Comparison of ENCODE assay signal across 8 cellular contexts in the genomic region with DNA sequence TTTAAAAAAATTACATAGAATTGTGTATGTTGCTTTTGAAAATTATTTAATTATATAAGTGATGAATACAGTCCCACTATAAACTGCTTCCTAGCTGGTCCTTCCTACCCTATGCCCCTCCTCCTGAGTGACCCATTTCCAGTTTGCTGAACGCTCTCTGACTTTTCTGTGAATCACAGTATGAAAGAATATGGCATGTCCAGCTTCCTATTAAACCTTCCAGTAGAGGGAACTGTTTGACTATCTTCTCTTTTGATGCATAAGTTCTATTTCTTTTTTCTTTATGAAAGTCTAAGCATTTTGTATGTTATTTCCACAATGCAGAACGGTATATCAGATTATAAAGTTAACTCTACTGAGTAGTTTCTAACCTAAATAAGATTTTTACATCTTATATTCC. TPM values are rescaled to one million over a fixed set of nuclear protein-coding genes. Genes with fewer than 3 reads are reported as not detected.
DNase-seq lines count a peak whose midpoint lies in the region; TF ChIP-seq lines count a peak whose summit lies in the region.

No MANE protein-coding gene starts in this region.

- no peak for TF ChIP-seq POLR2A in prostate gland (IDR thresholded peaks at IDR 0.05)

- H3K4me3 ChIP-seq in fibroblast of pulmonary artery (replicated peaks; ENCODE audit: low read depth, low read length) (no peak overlapping the region), prostate gland (no peak overlapping the region), MG63 (no peak overlapping the region)

- H3K27me3 ChIP-seq in prostate gland (replicated peaks; ENCODE audit: insufficient read depth) (no peaks in the 10 kb centered on the region), MG63 (no peaks in the 10 kb centered on the region)

- H3K9me3 ChIP-seq in prostate gland (no peaks in the 10 kb centered on the region), MG63 (no peaks in the 10 kb centered on the region)

- peak; percentile 69 for TF ChIP-seq CTCF in fibroblast of pulmonary artery (IDR thresholded peaks at IDR 0.05; ENCODE audit: low read length, missing control alignments)
- TF ChIP-seq CTCF in prostate gland (IDR thresholded peaks at IDR 0.05), result peak in 3 of 4 experiments; percentile 41 to 66 (median 55)

- DNase-seq in EH (ENCODE audit: low read depth) (peak; percentile 76), Kasumi-1 (lab: John Stamatoyannopoulos, UW) (peak; percentile 65 to 86), SKM-1 treated with dmso at 0.1 percent for 144 hours (lab: John Stamatoyannopoulos, UW; ENCODE audit: unreplicated experiment) (peak; percentile 37), fibroblast of pulmonary artery (ENCODE audit: low read depth) (peak; percentile 85), prostate gland (ENCODE audit: low spot score) (no peak), T1000 (lab: John Stamatoyannopoulos, UW) (no peak), MG63 (no peak), COLO668 (lab: John Stamatoyannopoulos, UW; ENCODE audit: unreplicated experiment) (no peak)

- intact Hi-C loops in prostate gland (cut with DNase I), result loop anchor here (10.0 kb wide), 1 partner anchor 151 kb away; no protein-coding TSS in a partner anchor

- H3K27ac ChIP-seq in prostate gland, result no peak overlapping the region

- WGBS in prostate gland, result 7% methylated on average over 2 of the region's 2 CpGs

- H3K36me3 ChIP-seq in prostate gland, result no peaks in the 10 kb centered on the region
- H3K36me3 ChIP-seq in MG63, result no peaks in the 10 kb centered on the region

- H3K4me1 ChIP-seq in prostate gland (replicated peaks), result no peaks in the 10 kb centered on the region

RNA-seq across cellular contexts. Expression of a gene that starts 41.3 kb away (rescaled TPM):
- total RNA-seq in prostate gland, result 10 to 100 TPM; 73.9 to 78.6 TPM
- 84.1 and 120 TPM in 2 replicates for total RNA-seq in MG63 (2014; rRNA removed; shearing (Covaris generic); ENCODE audit: low replicate concordance)

RNA-seq across cellular contexts. Expression of a gene that starts 41.6 kb away (rescaled TPM):
- 10 to 100 TPM; 10.5 to 13.3 TPM for total RNA-seq in prostate gland
- total RNA-seq in MG63 (2014; rRNA removed; shearing (Covaris generic); ENCODE audit: low replicate concordance), result 3.6 and 6.6 TPM in 2 replicates

Comparison
In these comparisons a context has a peak if more than half of its experiments do, and no peak if none do; other contexts are left out.
1. DNase-seq: peak in EH (single experiment), Kasumi-1 (2 of 2), SKM-1 treated with dmso at 0.1 percent for 144 hours (single experiment) and fibroblast of pulmonary artery (single experiment); none in prostate gland (single experiment), T1000 (single experiment), MG63 (single experiment) and COLO668 (single experiment).